36 cellular contexts compared by ENCODE assay signal in genomic region chr15:75194397-75194796, GRCh38.
"Had no signal": no experiment of that assay in that cellular context is flagged by ENCODE, and none has a peak within 500 bp of the region (broad histone marks: within the 10 kb centered on the region; RNA-seq: fewer than 3 reads in every experiment).

No MANE protein-coding gene starts in this region.

- H3K36me3 ChIP-seq: ascending aorta, cardiac muscle cell had no signal

- H3K4me1 Mint-ChIP-seq: activated B cell treated with CpG ODN at 0.5 μM for 24 hours; central memory CD8-positive, alpha-beta T cell had no signal

- H3K27me3 Mint-ChIP-seq: activated CD8-positive, alpha-beta memory T cell treated with anti-CD3 and anti-CD28 coated beads, Interleukin-2, amount 10 ng/mL, durations not matched to agents 7 days and 5 days; central memory CD8-positive, alpha-beta T cell had no signal

- H3K27ac Mint-ChIP-seq: activated B cell treated with CpG ODN at 0.5 μM for 24 hours; activated CD4-positive, alpha-beta memory T cell treated with anti-CD3 and anti-CD28 coated beads, Interleukin-2, amount 10 ng/mL, durations not matched to agents 7 days and 5 days; activated CD4-positive, alpha-beta T cell treated with anti-CD3 and anti-CD28 coated beads, Interleukin-2, amount 10 ng/mL, durations not matched to agents 7 days and 5 days; activated CD8-positive, alpha-beta memory T cell treated with anti-CD3 and anti-CD28 coated beads, Interleukin-2, amount 10 ng/mL, durations not matched to agents 7 days and 5 days; activated CD8-positive, alpha-beta T cell treated with anti-CD3 and anti-CD28 coated beads, Interleukin-2, amount 10 ng/mL, durations not matched to agents 7 days and 5 days; activated naive CD4-positive, alpha-beta T cell treated with anti-CD3 and anti-CD28 coated beads, Interleukin-2, amount 10 ng/mL, durations not matched to agents 7 days and 5 days; activated naive CD4-positive, alpha-beta T cell treated with anti-CD3 and anti-CD28 coated beads, Interleukin-2, amount 50 U/mL, for 24 hours; activated naive CD8-positive, alpha-beta T cell; activated naive CD8-positive, alpha-beta T cell treated with anti-CD3 and anti-CD28 coated beads, Interleukin-2, amount 10 ng/mL, durations not matched to agents 7 days and 5 days; activated naive CD8-positive, alpha-beta T cell treated with anti-CD3 and anti-CD28 coated beads, Interleukin-2, amount 50 U/mL, for 24 hours; activated T-cell treated with anti-CD3 and anti-CD28 coated beads, Interleukin-2, amount 50 U/mL, for 24 hours; activated T-helper 2 cell treated with anti-CD3 and anti-CD28 coated beads, Interferon-gamma antibody, Interleukin-2, Interleukin-4, amounts not matched to agents 10 μg/mL and 5 μg/mL and 100 μg/mL, durations not matched to agents 14 hours and 24 hours and 36 hours; T-helper 1 cell treated with Interleukin-12 subunit alpha and Interleukin-12 subunit beta and Interleukin-4 antibody, amounts not matched to agents 30 μg/mL and 1 μg/mL, for 36 hours; T-helper 2 cell treated with Interferon-gamma antibody and Interleukin-4, amounts not matched to agents 5 μg/mL and 100 μg/mL, for 36 hours had no signal

- H3K27me3 ChIP-seq: ascending aorta, cardiac muscle cell had no signal

- DNase-seq: activated B cell treated with CpG ODN at 0.5 μM for 24 hours; activated CD4-positive, alpha-beta memory T cell treated with anti-CD3 and anti-CD28 coated beads, Interleukin-2, amount 10 ng/mL, durations not matched to agents 7 days and 5 days; activated CD4-positive, alpha-beta T cell treated with anti-CD3 and anti-CD28 coated beads for 48 hours; activated CD4-positive, alpha-beta T cell treated with anti-CD3 and anti-CD28 coated beads, Interleukin-2, amount 10 ng/mL, durations not matched to agents 7 days and 5 days; activated CD4-positive, alpha-beta T cell treated with anti-CD3 and anti-CD28 coated beads, Interleukin-2, amount 50 U/mL, for 48 hours; activated CD4-positive, CD25-positive, alpha-beta regulatory T cell treated with anti-CD3 and anti-CD28 coated beads, Interleukin-2, amount 50 U/mL, for 72 hours; activated CD8-positive, alpha-beta memory T cell treated with anti-CD3 and anti-CD28 coated beads for 24 hours; activated CD8-positive, alpha-beta memory T cell treated with anti-CD3 and anti-CD28 coated beads, Interleukin-2, amount 10 ng/mL, durations not matched to agents 7 days and 5 days; activated CD8-positive, alpha-beta memory T cell treated with anti-CD3 and anti-CD28 coated beads, Interleukin-2, amount 50 U/mL, for 48 hours; activated CD8-positive, alpha-beta T cell treated with anti-CD3 and anti-CD28 coated beads, Interleukin-2, amount 10 ng/mL, durations not matched to agents 7 days and 5 days; activated effector memory CD4-positive, alpha-beta T cell treated with Interleukin-2 at 50 U/mL for 16 hours; activated gamma-delta T cell; activated naive CD4-positive, alpha-beta T cell treated with anti-CD3 and anti-CD28 coated beads, Interleukin-2, amount 10 ng/mL, durations not matched to agents 7 days and 5 days; activated naive CD4-positive, alpha-beta T cell treated with Interleukin-2 at 50 U/mL for 16 hours; activated naive CD8-positive, alpha-beta T cell treated with anti-CD3 and anti-CD28 coated beads, Interleukin-2, amount 10 ng/mL, durations not matched to agents 7 days and 5 days; activated naive CD8-positive, alpha-beta T cell treated with anti-CD3 and anti-CD28 coated beads, Interleukin-2, amount 50 U/mL, for 24 hours; activated T-cell treated with anti-CD3 and anti-CD28 coated beads, Interleukin-2, amount 50 U/mL, for 24 hours; activated T-cell treated with anti-CD3 and anti-CD28 coated beads, Interleukin-2, amount 50 U/mL, for 48 hours; amygdala; anterior cingulate cortex; caudate nucleus; cerebellar nuclear complex; T-helper 2 cell; T-helper 9 cell had no signal

- H3K9me3 Mint-ChIP-seq: activated CD4-positive, alpha-beta T cell treated with anti-CD3 and anti-CD28 coated beads, Interleukin-2, amount 10 ng/mL, durations not matched to agents 7 days and 5 days; activated naive CD4-positive, alpha-beta T cell treated with anti-CD3 and anti-CD28 coated beads, Interleukin-2, amount 10 ng/mL, durations not matched to agents 7 days and 5 days; activated naive CD4-positive, alpha-beta T cell treated with anti-CD3 and anti-CD28 coated beads, Interleukin-2, amount 50 U/mL, for 24 hours; activated naive CD8-positive, alpha-beta T cell treated with anti-CD3 and anti-CD28 coated beads, Interleukin-2, amount 10 ng/mL, durations not matched to agents 7 days and 5 days; activated naive CD8-positive, alpha-beta T cell treated with anti-CD3 and anti-CD28 coated beads, Interleukin-2, amount 50 U/mL, for 24 hours; activated T-cell treated with anti-CD3 and anti-CD28 coated beads, Interleukin-2, amount 50 U/mL, for 24 hours; activated T-helper 2 cell treated with anti-CD3 and anti-CD28 coated beads, Interferon-gamma antibody, Interleukin-2, Interleukin-4, amounts not matched to agents 10 μg/mL and 5 μg/mL and 100 μg/mL, durations not matched to agents 14 hours and 24 hours and 36 hours; central memory CD8-positive, alpha-beta T cell had no signal

- H3K9me3 ChIP-seq: ascending aorta had no signal

- FAIRE-seq: bronchial epithelial cell, TTC549 had no signal

- H3K4me3 Mint-ChIP-seq: activated B cell treated with CpG ODN at 0.5 μM for 24 hours; activated CD4-positive, alpha-beta memory T cell treated with anti-CD3 and anti-CD28 coated beads, Interleukin-2, amount 10 ng/mL, durations not matched to agents 7 days and 5 days; activated CD4-positive, alpha-beta T cell treated with anti-CD3 and anti-CD28 coated beads, Interleukin-2, amount 10 ng/mL, durations not matched to agents 7 days and 5 days; activated CD8-positive, alpha-beta memory T cell treated with anti-CD3 and anti-CD28 coated beads, Interleukin-2, amount 10 ng/mL, durations not matched to agents 7 days and 5 days; activated CD8-positive, alpha-beta T cell treated with anti-CD3 and anti-CD28 coated beads, Interleukin-2, amount 10 ng/mL, durations not matched to agents 7 days and 5 days; activated naive CD4-positive, alpha-beta T cell treated with anti-CD3 and anti-CD28 coated beads, Interleukin-2, amount 10 ng/mL, durations not matched to agents 7 days and 5 days; activated naive CD4-positive, alpha-beta T cell treated with anti-CD3 and anti-CD28 coated beads, Interleukin-2, amount 50 U/mL, for 24 hours; activated naive CD8-positive, alpha-beta T cell; activated naive CD8-positive, alpha-beta T cell treated with anti-CD3 and anti-CD28 coated beads, Interleukin-2, amount 10 ng/mL, durations not matched to agents 7 days and 5 days; activated naive CD8-positive, alpha-beta T cell treated with anti-CD3 and anti-CD28 coated beads, Interleukin-2, amount 50 U/mL, for 24 hours; activated T-cell treated with anti-CD3 and anti-CD28 coated beads, Interleukin-2, amount 50 U/mL, for 24 hours; central memory CD8-positive, alpha-beta T cell; T-helper 1 cell treated with Interleukin-12 subunit alpha and Interleukin-12 subunit beta and Interleukin-4 antibody, amounts not matched to agents 30 μg/mL and 1 μg/mL, for 36 hours; T-helper 2 cell treated with Interferon-gamma antibody and Interleukin-4, amounts not matched to agents 5 μg/mL and 100 μg/mL, for 36 hours had no signal

- H3K4me3 ChIP-seq: ascending aorta, cardiac muscle cell had no signal

- ATAC-seq: activated CD8-positive, alpha-beta memory T cell treated with anti-CD3 and anti-CD28 coated beads, Interleukin-2, amount 10 ng/mL, durations not matched to agents 7 days and 5 days; activated CD8-positive, alpha-beta T cell treated with anti-CD3 and anti-CD28 coated beads, Interleukin-2, amount 10 ng/mL, durations not matched to agents 7 days and 5 days; activated naive CD8-positive, alpha-beta T cell treated with anti-CD3 and anti-CD28 coated beads, Interleukin-2, amount 50 U/mL, for 24 hours had no signal

- H3K27ac ChIP-seq: ascending aorta, cardiac muscle cell, VCaP had no signal

- H3K36me3 Mint-ChIP-seq: activated CD8-positive, alpha-beta memory T cell treated with anti-CD3 and anti-CD28 coated beads, Interleukin-2, amount 10 ng/mL, durations not matched to agents 7 days and 5 days; activated naive CD4-positive, alpha-beta T cell treated with anti-CD3 and anti-CD28 coated beads, Interleukin-2, amount 10 ng/mL, durations not matched to agents 7 days and 5 days; activated naive CD4-positive, alpha-beta T cell treated with anti-CD3 and anti-CD28 coated beads, Interleukin-2, amount 50 U/mL, for 24 hours; activated naive CD8-positive, alpha-beta T cell; activated naive CD8-positive, alpha-beta T cell treated with anti-CD3 and anti-CD28 coated beads, Interleukin-2, amount 10 ng/mL, durations not matched to agents 7 days and 5 days; brain had no signal
